ENCODE assay signal across 1 cellular context in the genomic region with DNA sequence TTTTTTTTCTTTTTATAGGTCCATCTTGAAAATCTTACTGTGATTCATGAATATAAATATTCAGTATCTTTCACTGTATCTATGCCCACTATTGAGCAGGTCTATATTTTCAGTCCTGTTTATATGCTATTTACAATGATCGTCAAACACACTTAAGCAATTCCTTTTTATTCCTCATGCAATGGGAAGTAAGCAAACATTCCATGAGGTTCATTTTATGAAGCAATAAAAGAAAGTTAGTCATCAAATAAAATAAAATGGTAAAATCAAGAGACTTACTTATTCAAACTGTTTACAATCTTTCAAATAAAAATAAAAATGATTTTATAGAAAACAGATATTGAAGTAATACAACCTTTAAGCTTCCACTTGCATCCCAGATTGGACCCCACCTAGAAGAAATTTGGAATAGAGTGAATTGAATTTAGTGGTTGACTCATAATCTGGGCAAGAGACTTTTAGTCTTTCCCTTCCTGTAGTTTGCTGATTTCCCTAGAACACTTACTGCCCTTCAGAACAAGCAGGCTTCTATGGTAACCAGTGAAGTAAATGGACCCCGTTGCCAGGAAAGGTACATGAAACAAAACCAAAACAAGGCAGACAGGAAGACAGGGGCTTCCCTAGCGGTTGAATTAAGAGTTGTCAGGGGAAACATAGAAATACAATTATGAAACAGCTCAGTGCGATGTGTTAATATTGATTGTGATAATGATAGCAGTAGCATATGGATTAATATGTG.
TF ChIP-seq lines count a peak whose summit lies in the region.

No MANE protein-coding gene starts in this region.

TF ChIP-seq in GM12878, 131 proteins besides CTCF, POLR2A, EP300 and RAD21 (continued from another document and continues in another):
- TF ChIP-seq, protein P1, sequence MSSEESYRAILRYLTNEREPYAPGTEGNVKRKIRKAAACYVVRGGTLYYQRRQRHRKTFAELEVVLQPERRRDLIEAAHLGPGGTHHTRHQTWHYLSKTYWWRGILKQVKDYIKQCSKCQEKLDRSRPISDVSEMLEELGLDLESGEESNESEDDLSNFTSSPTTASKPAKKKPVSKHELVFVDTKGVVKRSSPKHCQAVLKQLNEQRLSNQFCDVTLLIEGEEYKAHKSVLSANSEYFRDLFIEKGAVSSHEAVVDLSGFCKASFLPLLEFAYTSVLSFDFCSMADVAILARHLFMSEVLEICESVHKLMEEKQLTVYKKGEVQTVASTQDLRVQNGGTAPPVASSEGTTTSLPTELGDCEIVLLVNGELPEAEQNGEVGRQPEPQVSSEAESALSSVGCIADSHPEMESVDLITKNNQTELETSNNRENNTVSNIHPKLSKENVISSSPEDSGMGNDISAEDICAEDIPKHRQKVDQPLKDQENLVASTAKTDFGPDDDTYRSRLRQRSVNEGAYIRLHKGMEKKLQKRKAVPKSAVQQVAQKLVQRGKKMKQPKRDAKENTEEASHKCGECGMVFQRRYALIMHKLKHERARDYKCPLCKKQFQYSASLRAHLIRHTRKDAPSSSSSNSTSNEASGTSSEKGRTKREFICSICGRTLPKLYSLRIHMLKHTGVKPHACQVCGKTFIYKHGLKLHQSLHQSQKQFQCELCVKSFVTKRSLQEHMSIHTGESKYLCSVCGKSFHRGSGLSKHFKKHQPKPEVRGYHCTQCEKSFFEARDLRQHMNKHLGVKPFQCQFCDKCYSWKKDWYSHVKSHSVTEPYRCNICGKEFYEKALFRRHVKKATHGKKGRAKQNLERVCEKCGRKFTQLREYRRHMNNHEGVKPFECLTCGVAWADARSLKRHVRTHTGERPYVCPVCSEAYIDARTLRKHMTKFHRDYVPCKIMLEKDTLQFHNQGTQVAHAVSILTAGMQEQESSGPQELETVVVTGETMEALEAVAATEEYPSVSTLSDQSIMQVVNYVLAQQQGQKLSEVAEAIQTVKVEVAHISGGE (CRISPR knock-in tag; IDR thresholded peaks at IDR 0.05) = no peak
- TF ChIP-seq, protein P2, sequence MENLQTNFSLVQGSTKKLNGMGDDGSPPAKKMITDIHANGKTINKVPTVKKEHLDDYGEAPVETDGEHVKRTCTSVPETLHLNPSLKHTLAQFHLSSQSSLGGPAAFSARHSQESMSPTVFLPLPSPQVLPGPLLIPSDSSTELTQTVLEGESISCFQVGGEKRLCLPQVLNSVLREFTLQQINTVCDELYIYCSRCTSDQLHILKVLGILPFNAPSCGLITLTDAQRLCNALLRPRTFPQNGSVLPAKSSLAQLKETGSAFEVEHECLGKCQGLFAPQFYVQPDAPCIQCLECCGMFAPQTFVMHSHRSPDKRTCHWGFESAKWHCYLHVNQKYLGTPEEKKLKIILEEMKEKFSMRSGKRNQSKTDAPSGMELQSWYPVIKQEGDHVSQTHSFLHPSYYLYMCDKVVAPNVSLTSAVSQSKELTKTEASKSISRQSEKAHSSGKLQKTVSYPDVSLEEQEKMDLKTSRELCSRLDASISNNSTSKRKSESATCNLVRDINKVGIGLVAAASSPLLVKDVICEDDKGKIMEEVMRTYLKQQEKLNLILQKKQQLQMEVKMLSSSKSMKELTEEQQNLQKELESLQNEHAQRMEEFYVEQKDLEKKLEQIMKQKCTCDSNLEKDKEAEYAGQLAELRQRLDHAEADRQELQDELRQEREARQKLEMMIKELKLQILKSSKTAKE (IDR thresholded peaks at IDR 0.05; ENCODE audit: low read depth, poor library complexity, severe bottlenecking) = peak; percentile 61
- TF ChIP-seq RAD51 (IDR thresholded peaks at IDR 0.05) (peak; percentile 35; the same call in 1 of the 2 replicates), MEF2B (IDR thresholded peaks at IDR 0.05; ENCODE audit: partially characterized antibody, poor library complexity, severe bottlenecking) (peak; percentile 9), GATAD2B (conservative IDR thresholded peaks at IDR 0.05; ENCODE audit: low read depth) (no peak), KLF5 (IDR thresholded peaks at IDR 0.05; ENCODE audit: partially characterized antibody) (no peak), ZBED1 (IDR thresholded peaks at IDR 0.05; ENCODE audit: borderline replicate concordance) (no peak), ASH2L (IDR thresholded peaks at IDR 0.05; ENCODE audit: borderline replicate concordance, low read depth) (no peak), PAX8 (IDR thresholded peaks at IDR 0.05) (0 out of 2 replicates have a peak, but pooled peaks have one; percentile 35), YY1 (IDR thresholded peaks at IDR 0.05; ENCODE audit: low read depth, low read length) (no peak), RFX5 (IDR thresholded peaks at IDR 0.05; ENCODE audit: low read depth, low read length) (peak; percentile 73; the same call in 1 of the 2 replicates), CBX3 (IDR thresholded peaks at IDR 0.05; ENCODE audit: borderline replicate concordance, low read depth) (no peak), RUNX3 (IDR thresholded peaks at IDR 0.05; ENCODE audit: low read length) (peak; percentile 85), JUNB (IDR thresholded peaks at IDR 0.05) (no peak), ZSCAN29 (IDR thresholded peaks at IDR 0.05) (no peak), CEBPB (IDR thresholded peaks at IDR 0.05; ENCODE audit: borderline replicate concordance in 1 of 2, low read depth in 2 of 2, low read length in 2 of 2) (no peak), SMC3 (IDR thresholded peaks at IDR 0.05; ENCODE audit: borderline replicate concordance, low read length) (no peak; the same call in 1 of the 2 replicates), MEF2A (IDR thresholded peaks at IDR 0.05; ENCODE audit: insufficient read depth, low read depth, low read length) (peak; percentile 60; the same call in 1 of the 2 replicates), PAX5 (IDR thresholded peaks at IDR 0.05; ENCODE audit: borderline replicate concordance, low read depth, low read length) (peak; percentile 35; the same call in 1 of the 2 replicates), SRF (IDR thresholded peaks at IDR 0.05; ENCODE audit: low read depth in 2 of 2, low read length in 2 of 2) (peak in 1 of 2 experiments; percentile 56; a peak in 1 of 4 replicates), CREM (IDR thresholded peaks at IDR 0.05; ENCODE audit: low read depth) (peak; percentile 34; the same call in 1 of the 2 replicates), WRNIP1 (IDR thresholded peaks at IDR 0.05; ENCODE audit: borderline replicate concordance, low read depth, low read length) (no peak), RELA (IDR thresholded peaks at IDR 0.05; ENCODE audit: borderline replicate concordance, partially characterized antibody) (peak; percentile 70), IRF4 (IDR thresholded peaks at IDR 0.05; ENCODE audit: low read depth, low read length) (peak; percentile 35; the same call in 1 of the 2 replicates), BCL11A (IDR thresholded peaks at IDR 0.05; ENCODE audit: low read depth, low read length) (0 out of 2 replicates have a peak, but pooled peaks have one; percentile 33), CHD4 (IDR thresholded peaks at IDR 0.05) (no peak), DPF2 (IDR thresholded peaks at IDR 0.05) (peak; percentile 41; the same call in 1 of the 2 replicates), TBL1XR1 (IDR thresholded peaks at IDR 0.05; ENCODE audit: low read depth, low read length) (peak; percentile 36; the same call in 1 of the 2 replicates), MTA2 (IDR thresholded peaks at IDR 0.05; ENCODE audit: low read depth) (peak; percentile 86), IKZF1 (conservative IDR thresholded peaks at IDR 0.05) (peak; percentile 54), IKZF2 (IDR thresholded peaks at IDR 0.05) (peak; percentile 80 to 84)
- TF ChIP-seq, protein P3, sequence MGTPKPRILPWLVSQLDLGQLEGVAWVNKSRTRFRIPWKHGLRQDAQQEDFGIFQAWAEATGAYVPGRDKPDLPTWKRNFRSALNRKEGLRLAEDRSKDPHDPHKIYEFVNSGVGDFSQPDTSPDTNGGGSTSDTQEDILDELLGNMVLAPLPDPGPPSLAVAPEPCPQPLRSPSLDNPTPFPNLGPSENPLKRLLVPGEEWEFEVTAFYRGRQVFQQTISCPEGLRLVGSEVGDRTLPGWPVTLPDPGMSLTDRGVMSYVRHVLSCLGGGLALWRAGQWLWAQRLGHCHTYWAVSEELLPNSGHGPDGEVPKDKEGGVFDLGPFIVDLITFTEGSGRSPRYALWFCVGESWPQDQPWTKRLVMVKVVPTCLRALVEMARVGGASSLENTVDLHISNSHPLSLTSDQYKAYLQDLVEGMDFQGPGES (IDR thresholded peaks at IDR 0.05) = no peak
- TF ChIP-seq, protein P4, sequence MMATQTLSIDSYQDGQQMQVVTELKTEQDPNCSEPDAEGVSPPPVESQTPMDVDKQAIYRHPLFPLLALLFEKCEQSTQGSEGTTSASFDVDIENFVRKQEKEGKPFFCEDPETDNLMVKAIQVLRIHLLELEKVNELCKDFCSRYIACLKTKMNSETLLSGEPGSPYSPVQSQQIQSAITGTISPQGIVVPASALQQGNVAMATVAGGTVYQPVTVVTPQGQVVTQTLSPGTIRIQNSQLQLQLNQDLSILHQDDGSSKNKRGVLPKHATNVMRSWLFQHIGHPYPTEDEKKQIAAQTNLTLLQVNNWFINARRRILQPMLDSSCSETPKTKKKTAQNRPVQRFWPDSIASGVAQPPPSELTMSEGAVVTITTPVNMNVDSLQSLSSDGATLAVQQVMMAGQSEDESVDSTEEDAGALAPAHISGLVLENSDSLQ (IDR thresholded peaks at IDR 0.05) = peak; percentile 49; the same call in 1 of the 2 replicates
- TF ChIP-seq, protein P5, sequence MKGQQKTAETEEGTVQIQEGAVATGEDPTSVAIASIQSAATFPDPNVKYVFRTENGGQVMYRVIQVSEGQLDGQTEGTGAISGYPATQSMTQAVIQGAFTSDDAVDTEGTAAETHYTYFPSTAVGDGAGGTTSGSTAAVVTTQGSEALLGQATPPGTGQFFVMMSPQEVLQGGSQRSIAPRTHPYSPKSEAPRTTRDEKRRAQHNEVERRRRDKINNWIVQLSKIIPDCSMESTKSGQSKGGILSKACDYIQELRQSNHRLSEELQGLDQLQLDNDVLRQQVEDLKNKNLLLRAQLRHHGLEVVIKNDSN (IDR thresholded peaks at IDR 0.05; ENCODE audit: borderline replicate concordance, extremely low read length, insufficient read depth, low read depth, low read length) = no peak
- TF ChIP-seq, protein P6, sequence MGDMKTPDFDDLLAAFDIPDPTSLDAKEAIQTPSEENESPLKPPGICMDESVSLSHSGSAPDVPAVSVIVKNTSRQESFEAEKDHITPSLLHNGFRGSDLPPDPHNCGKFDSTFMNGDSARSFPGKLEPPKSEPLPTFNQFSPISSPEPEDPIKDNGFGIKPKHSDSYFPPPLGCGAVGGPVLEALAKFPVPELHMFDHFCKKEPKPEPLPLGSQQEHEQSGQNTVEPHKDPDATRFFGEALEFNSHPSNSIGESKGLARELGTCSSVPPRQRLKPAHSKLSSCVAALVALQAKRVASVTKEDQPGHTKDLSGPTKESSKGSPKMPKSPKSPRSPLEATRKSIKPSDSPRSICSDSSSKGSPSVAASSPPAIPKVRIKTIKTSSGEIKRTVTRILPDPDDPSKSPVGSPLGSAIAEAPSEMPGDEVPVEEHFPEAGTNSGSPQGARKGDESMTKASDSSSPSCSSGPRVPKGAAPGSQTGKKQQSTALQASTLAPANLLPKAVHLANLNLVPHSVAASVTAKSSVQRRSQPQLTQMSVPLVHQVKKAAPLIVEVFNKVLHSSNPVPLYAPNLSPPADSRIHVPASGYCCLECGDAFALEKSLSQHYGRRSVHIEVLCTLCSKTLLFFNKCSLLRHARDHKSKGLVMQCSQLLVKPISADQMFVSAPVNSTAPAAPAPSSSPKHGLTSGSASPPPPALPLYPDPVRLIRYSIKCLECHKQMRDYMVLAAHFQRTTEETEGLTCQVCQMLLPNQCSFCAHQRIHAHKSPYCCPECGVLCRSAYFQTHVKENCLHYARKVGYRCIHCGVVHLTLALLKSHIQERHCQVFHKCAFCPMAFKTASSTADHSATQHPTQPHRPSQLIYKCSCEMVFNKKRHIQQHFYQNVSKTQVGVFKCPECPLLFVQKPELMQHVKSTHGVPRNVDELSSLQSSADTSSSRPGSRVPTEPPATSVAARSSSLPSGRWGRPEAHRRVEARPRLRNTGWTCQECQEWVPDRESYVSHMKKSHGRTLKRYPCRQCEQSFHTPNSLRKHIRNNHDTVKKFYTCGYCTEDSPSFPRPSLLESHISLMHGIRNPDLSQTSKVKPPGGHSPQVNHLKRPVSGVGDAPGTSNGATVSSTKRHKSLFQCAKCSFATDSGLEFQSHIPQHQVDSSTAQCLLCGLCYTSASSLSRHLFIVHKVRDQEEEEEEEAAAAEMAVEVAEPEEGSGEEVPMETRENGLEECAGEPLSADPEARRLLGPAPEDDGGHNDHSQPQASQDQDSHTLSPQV (IDR thresholded peaks at IDR 0.05) = no peak
- TF ChIP-seq, protein P7, sequence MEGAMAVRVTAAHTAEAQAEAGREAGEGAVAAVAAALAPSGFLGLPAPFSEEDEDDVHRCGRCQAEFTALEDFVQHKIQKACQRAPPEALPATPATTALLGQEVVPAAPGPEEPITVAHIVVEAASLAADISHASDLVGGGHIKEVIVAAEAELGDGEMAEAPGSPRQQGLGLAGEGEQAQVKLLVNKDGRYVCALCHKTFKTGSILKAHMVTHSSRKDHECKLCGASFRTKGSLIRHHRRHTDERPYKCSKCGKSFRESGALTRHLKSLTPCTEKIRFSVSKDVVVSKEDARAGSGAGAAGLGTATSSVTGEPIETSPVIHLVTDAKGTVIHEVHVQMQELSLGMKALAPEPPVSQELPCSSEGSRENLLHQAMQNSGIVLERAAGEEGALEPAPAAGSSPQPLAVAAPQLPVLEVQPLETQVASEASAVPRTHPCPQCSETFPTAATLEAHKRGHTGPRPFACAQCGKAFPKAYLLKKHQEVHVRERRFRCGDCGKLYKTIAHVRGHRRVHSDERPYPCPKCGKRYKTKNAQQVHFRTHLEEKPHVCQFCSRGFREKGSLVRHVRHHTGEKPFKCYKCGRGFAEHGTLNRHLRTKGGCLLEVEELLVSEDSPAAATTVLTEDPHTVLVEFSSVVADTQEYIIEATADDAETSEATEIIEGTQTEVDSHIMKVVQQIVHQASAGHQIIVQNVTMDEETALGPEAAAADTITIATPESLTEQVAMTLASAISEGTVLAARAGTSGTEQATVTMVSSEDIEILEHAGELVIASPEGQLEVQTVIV (IDR thresholded peaks at IDR 0.05; ENCODE audit: borderline replicate concordance, partially characterized antibody) = no peak
- TF ChIP-seq, protein P8, sequence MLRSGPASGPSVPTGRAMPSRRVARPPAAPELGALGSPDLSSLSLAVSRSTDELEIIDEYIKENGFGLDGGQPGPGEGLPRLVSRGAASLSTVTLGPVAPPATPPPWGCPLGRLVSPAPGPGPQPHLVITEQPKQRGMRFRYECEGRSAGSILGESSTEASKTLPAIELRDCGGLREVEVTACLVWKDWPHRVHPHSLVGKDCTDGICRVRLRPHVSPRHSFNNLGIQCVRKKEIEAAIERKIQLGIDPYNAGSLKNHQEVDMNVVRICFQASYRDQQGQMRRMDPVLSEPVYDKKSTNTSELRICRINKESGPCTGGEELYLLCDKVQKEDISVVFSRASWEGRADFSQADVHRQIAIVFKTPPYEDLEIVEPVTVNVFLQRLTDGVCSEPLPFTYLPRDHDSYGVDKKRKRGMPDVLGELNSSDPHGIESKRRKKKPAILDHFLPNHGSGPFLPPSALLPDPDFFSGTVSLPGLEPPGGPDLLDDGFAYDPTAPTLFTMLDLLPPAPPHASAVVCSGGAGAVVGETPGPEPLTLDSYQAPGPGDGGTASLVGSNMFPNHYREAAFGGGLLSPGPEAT (IDR thresholded peaks at IDR 0.05; ENCODE audit: low read depth) = peak; percentile 93; the same call in 1 of the 2 replicates
- TF ChIP-seq, protein P9, sequence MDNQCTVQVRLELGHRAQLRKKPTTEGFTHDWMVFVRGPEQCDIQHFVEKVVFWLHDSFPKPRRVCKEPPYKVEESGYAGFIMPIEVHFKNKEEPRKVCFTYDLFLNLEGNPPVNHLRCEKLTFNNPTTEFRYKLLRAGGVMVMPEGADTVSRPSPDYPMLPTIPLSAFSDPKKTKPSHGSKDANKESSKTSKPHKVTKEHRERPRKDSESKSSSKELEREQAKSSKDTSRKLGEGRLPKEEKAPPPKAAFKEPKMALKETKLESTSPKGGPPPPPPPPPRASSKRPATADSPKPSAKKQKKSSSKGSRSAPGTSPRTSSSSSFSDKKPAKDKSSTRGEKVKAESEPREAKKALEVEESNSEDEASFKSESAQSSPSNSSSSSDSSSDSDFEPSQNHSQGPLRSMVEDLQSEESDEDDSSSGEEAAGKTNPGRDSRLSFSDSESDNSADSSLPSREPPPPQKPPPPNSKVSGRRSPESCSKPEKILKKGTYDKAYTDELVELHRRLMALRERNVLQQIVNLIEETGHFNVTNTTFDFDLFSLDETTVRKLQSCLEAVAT (IDR thresholded peaks at IDR 0.05) = no peak
